ENCODE assay signal across 24 cellular contexts in genomic region chr1:213790565-213790964, GRCh38.
"Had no signal": no experiment of that assay in that cellular context is flagged by ENCODE, and none has a peak within 500 bp of the region (broad histone marks: within the 10 kb centered on the region; RNA-seq: fewer than 3 reads in every experiment).

No MANE protein-coding gene starts in this region.

- H3K4me2 ChIP-seq: neural progenitor cell had no signal

- H3K4me3 ChIP-seq: colonic mucosa, gastrocnemius medialis, lung, mucosa of descending colon, neural progenitor cell, right lobe of liver, stomach, thyroid gland had no signal

- H3K9me3 ChIP-seq: colonic mucosa, gastrocnemius medialis, mucosa of descending colon, right lobe of liver, stomach, thyroid gland had no signal

- H3K27me3 ChIP-seq: colonic mucosa, gastrocnemius medialis, neural progenitor cell, right lobe of liver, stomach, thyroid gland had no signal

- H3K79me2 ChIP-seq: parathyroid adenoma had no signal

- H3K36me3 ChIP-seq: colonic mucosa, gastrocnemius medialis, neural progenitor cell, right lobe of liver, stomach, thyroid gland had no signal

- H2AFZ ChIP-seq: neural progenitor cell, parathyroid adenoma had no signal

- H3K4me1 ChIP-seq: colonic mucosa, gastrocnemius medialis, neural progenitor cell, parathyroid adenoma, right lobe of liver, stomach, thyroid gland had no signal

- H3K9ac ChIP-seq: neural progenitor cell, parathyroid adenoma had no signal

- ATAC-seq: esophagus mucosa; gastrocnemius medialis; left lobe of liver; mucosa of descending colon; natural killer cell treated with Interleukin-12 subunit alpha and Interleukin-12 subunit beta and Interleukin-15 and Interleukin-18, amount 100 ng/mL, for 72 hours; stimulated activated effector memory CD8-positive, alpha-beta T cell treated with anti-CD3 and anti-CD28 coated beads, Interleukin-12 subunit alpha, Interleukin-12 subunit beta, amount 100 ng/mL, for 72 hours had no signal

- DNase-seq: colonic mucosa; effector CD8-positive, alpha-beta T cell; endodermal cell; foreskin fibroblast; gastrocnemius medialis; head of caudate nucleus; mucosa of descending colon; naive B cell; right lobe of liver; stimulated activated CD4-positive, alpha-beta T cell treated with anti-CD3 and anti-CD28 coated beads, Interleukin-2, amount 100 ng/mL, for 24 hours; stimulated activated CD4-positive, alpha-beta T cell treated with anti-CD3 and anti-CD28 coated beads, Interleukin-4, amount 100 ng/mL, for 24 hours; stimulated activated naive CD4-positive, alpha-beta T cell treated with Interleukin-2 at 50 U/mL for 16 hours; stomach; trophoblast cell had no signal

- H3K27ac ChIP-seq: colonic mucosa, epithelial cell of prostate, gastrocnemius medialis, neural progenitor cell, parathyroid adenoma, right lobe of liver, stomach, thyroid gland had no signal

- FAIRE-seq: keratinocyte had no signal
